In the genomic region with DNA sequence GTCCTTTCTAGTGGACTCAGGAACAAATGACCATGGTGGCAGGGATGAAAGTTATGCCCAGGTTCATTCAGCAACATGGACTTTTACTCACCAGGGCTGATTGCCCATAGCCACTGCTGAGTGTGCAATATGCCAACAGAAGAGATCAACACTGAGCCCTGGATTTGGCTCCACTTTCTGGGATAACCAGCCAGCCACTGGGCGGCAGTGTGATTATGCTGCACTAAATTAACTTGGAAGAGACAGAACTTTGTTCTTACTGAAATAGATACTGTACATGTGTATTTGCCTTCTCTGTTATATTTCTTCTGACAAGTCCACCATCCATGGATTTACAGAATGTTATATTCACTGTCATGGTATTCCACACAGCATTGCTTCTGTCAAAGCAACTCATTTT, we compare ENCODE assay signal across 8 cellular contexts.
A peak's percentile ranks its signal among the peaks of the same experiment; 100 is the strongest.
DNase-seq lines count a peak whose midpoint lies in the region; ATAC-seq and TF ChIP-seq lines count a peak whose summit lies in the region.

No MANE protein-coding gene starts in this region.

- no peaks in the 10 kb centered on the region for H3K79me2 ChIP-seq in PC-9 (ENCODE audit: low read depth)

- H3K9me3 ChIP-seq in PC-9 (ENCODE audit: insufficient read depth, low read depth): no peaks in the 10 kb centered on the region

- no peaks in the 10 kb centered on the region for H3K4me1 Mint-ChIP-seq in natural killer cell

- CTCF ChIA-PET in PC-9 (lab: Charles Lee): interaction anchor here (0.7 kb wide), 1 partner anchor 197 kb away, joined by 3 read pairs; no protein-coding TSS in a partner anchor

- DNase-seq in DMS 273 (lab: John Stamatoyannopoulos, UW; ENCODE audit: unreplicated experiment): peak; percentile 27
- no peak for DNase-seq in DMS 273 treated with DMSO at 0.1 percent for 48 hours (lab: John Stamatoyannopoulos, UW)
- DNase-seq in PC-9: peak in 1 of 2 experiments; percentile 10
- DNase-seq in fibroblast of the aortic adventitia (ENCODE audit: low read depth): peak; percentile 45
- peak; percentile 13 for DNase-seq in renal cortical epithelial cell (ENCODE audit: low read depth)
- no peak for DNase-seq in natural killer cell

- H3K4me3 Mint-ChIP-seq in natural killer cell: no peak overlapping the region

- POLR2A ChIA-PET in PC-9 (lab: Charles Lee; ENCODE audit: unreplicated experiment): no interaction called here

- no peaks in the 10 kb centered on the region for H4K20me1 ChIP-seq in PC-9 (ENCODE audit: insufficient read depth)

- H3K4me3 ChIP-seq in PC-9 (no peak overlapping the region), fibroblast of the aortic adventitia (ENCODE audit: low read depth, low read length) (no peak overlapping the region)

- no peaks in the 10 kb centered on the region for H3K36me3 Mint-ChIP-seq in natural killer cell

- H3K9me3 Mint-ChIP-seq in natural killer cell: peaks cover 9 to 10% of the 10 kb centered on the region in 2 donors

- TF ChIP-seq CTCF in PC-9 (conservative IDR thresholded peaks at IDR 0.05) (peak; percentile 40; the same call in 1 of the 2 replicates), fibroblast of the aortic adventitia (IDR thresholded peaks at IDR 0.05; ENCODE audit: insufficient read depth, low read length) (peak; percentile 62), natural killer cell (IDR thresholded peaks at IDR 0.05) (no peak)

- no TSS peak for BruUV-seq in PC-9 (replicated peaks; lab: Mats Ljungman, UMichigan)

- H3K9me2 ChIP-seq in PC-9 (ENCODE audit: insufficient read depth): no peaks in the 10 kb centered on the region

- H3K4me1 ChIP-seq in PC-9 (replicated peaks; ENCODE audit: insufficient read depth): no peaks in the 10 kb centered on the region

- no peak overlapping the region for H2AFZ ChIP-seq in PC-9

- H3K27me3 Mint-ChIP-seq in natural killer cell (ENCODE audit: low read depth in 2 of 2): no peaks in the 10 kb centered on the region

- no peaks in the 10 kb centered on the region for H3F3A ChIP-seq in PC-9 (ENCODE audit: insufficient read depth, low read depth)

- H3K27ac Mint-ChIP-seq in natural killer cell: no peak overlapping the region

- no peak for ATAC-seq in natural killer cell
- no peak for ATAC-seq in GM19328 (IDR thresholded peaks at IDR 0.05; ENCODE audit: unreplicated experiment)
- ATAC-seq in HG03045 (IDR thresholded peaks at IDR 0.05; ENCODE audit: unreplicated experiment): no peak

- intact Hi-C loops in PC-9 (cut with micrococcal nuclease; ENCODE audit: unreplicated experiment) (loop anchor here (10.0 kb wide), 1 partner anchor 1300 kb away; no protein-coding TSS in a partner anchor), natural killer cell (cut with micrococcal nuclease) (no loop called here)

- H3K27me3 ChIP-seq in PC-9 (ENCODE audit: insufficient read depth, low read depth): no peaks in the 10 kb centered on the region

- no peaks in the 10 kb centered on the region for H3K36me3 ChIP-seq in PC-9 (ENCODE audit: low read depth)

- no peak overlapping the region for H3K27ac ChIP-seq in PC-9

- H3K4me2 ChIP-seq in PC-9: no peak overlapping the region

Comparison
In these comparisons a context has a peak if more than half of its experiments do, and no peak if none do; other contexts are left out.
1. DNase-seq: peak in DMS 273 (single experiment), fibroblast of the aortic adventitia (single experiment) and renal cortical epithelial cell (single experiment); none in DMS 273 treated with DMSO at 0.1 percent for 48 hours (single experiment) and natural killer cell (single experiment).